Comparison of ENCODE assay signal across 1 cellular context in the genomic region with DNA sequence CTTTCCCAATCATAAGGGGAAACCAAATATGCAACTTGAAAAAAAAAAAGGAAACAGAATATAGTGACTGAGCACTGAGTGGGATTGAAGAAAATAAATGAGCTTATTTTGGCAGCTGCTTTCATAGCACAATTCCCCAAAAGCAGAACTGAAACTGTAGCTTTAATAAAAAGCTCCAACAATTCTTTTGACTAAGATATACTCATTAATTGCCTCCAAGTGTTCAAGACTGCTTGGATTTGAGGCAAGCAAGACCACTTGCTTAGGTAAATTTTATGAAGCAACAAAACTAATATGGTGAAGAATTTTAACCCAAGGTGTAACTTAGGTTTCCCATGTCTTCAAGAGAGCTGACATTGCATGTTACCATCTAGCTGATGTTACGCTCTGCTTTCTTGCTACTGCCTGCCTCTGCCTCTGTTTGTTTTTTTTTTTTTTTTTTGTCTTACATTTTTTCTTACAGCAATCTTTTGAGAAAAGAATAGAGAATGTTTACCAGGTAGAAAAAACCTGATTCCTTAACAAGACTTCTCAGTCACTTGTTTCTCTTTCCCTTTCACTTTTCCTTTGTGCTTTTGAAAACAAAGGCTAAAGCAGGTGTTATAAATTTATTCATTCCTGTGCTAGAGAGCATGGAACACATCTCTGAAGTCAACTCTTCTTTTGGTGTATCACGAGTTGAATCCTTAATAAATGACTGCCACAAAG.
TF ChIP-seq lines count a peak whose summit lies in the region.

No MANE protein-coding gene starts in this region.

TF ChIP-seq in GM12878, 131 proteins besides CTCF, POLR2A, EP300 and RAD21 (continued from another document and continues in another):
- TF ChIP-seq, protein P1, sequence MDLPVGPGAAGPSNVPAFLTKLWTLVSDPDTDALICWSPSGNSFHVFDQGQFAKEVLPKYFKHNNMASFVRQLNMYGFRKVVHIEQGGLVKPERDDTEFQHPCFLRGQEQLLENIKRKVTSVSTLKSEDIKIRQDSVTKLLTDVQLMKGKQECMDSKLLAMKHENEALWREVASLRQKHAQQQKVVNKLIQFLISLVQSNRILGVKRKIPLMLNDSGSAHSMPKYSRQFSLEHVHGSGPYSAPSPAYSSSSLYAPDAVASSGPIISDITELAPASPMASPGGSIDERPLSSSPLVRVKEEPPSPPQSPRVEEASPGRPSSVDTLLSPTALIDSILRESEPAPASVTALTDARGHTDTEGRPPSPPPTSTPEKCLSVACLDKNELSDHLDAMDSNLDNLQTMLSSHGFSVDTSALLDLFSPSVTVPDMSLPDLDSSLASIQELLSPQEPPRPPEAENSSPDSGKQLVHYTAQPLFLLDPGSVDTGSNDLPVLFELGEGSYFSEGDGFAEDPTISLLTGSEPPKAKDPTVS (IDR thresholded peaks at IDR 0.05; ENCODE audit: low read depth, low read length): no peak
- TF ChIP-seq PAX5 (IDR thresholded peaks at IDR 0.05; ENCODE audit: borderline replicate concordance, low read depth, low read length) (no peak), CHD2 (IDR thresholded peaks at IDR 0.05; ENCODE audit: borderline replicate concordance, low read depth, low read length) (no peak), ZNF207 (IDR thresholded peaks at IDR 0.05; ENCODE audit: borderline replicate concordance) (no peak), JUNB (IDR thresholded peaks at IDR 0.05) (peak; percentile 80), TARDBP (IDR thresholded peaks at IDR 0.05; ENCODE audit: borderline replicate concordance) (no peak), ZNF622 (IDR thresholded peaks at IDR 0.05) (no peak), YY1 (IDR thresholded peaks at IDR 0.05; ENCODE audit: low read depth, low read length) (no peak), NBN (IDR thresholded peaks at IDR 0.05) (peak; percentile 78), IKZF1 (conservative IDR thresholded peaks at IDR 0.05) (peak; percentile 91), NR2C2 (IDR thresholded peaks at IDR 0.05; ENCODE audit: borderline replicate concordance, control insufficient read depth, insufficient read length, low read depth) (no peak), BMI1 (IDR thresholded peaks at IDR 0.05; ENCODE audit: borderline replicate concordance) (peak; percentile 81), RELA (IDR thresholded peaks at IDR 0.05; ENCODE audit: borderline replicate concordance, partially characterized antibody) (peak; percentile 22), STAT1 (conservative IDR thresholded peaks at IDR 0.05) (no peak), KDM1A (IDR thresholded peaks at IDR 0.05; ENCODE audit: borderline replicate concordance) (no peak), EED (IDR thresholded peaks at IDR 0.05; ENCODE audit: low read depth) (peak; percentile 11; the same call in 1 of the 2 replicates), CBX3 (IDR thresholded peaks at IDR 0.05; ENCODE audit: borderline replicate concordance, low read depth) (no peak), NR2F1 (conservative IDR thresholded peaks at IDR 0.05) (no peak), HDGF (IDR thresholded peaks at IDR 0.05) (no peak), MYB (IDR thresholded peaks at IDR 0.05; ENCODE audit: borderline replicate concordance, low read depth, low read length) (no peak), RAD51 (IDR thresholded peaks at IDR 0.05) (no peak), ZZZ3 (IDR thresholded peaks at IDR 0.05; ENCODE audit: control insufficient read depth, insufficient read length, low read depth) (no peak), POU2F2 (IDR thresholded peaks at IDR 0.05; ENCODE audit: borderline replicate concordance, low read depth, low read length) (0 out of 3 replicates have a peak, but pooled peaks have one; percentile 21), PAX8 (IDR thresholded peaks at IDR 0.05) (no peak), YBX1 (IDR thresholded peaks at IDR 0.05) (no peak), MYC (IDR thresholded peaks at IDR 0.05; ENCODE audit: insufficient read depth, insufficient read length, insufficient replicate concordance, low read length, severe bottlenecking) (no peak), EZH2 (IDR thresholded peaks at IDR 0.05; ENCODE audit: borderline replicate concordance, control insufficient read depth, low read depth, low read length) (no peak), ZNF24 (IDR thresholded peaks at IDR 0.05) (peak; percentile 23; the same call in 1 of the 2 replicates), BCL11A (IDR thresholded peaks at IDR 0.05; ENCODE audit: low read depth, low read length) (peak; percentile 96)
- TF ChIP-seq, protein P2, sequence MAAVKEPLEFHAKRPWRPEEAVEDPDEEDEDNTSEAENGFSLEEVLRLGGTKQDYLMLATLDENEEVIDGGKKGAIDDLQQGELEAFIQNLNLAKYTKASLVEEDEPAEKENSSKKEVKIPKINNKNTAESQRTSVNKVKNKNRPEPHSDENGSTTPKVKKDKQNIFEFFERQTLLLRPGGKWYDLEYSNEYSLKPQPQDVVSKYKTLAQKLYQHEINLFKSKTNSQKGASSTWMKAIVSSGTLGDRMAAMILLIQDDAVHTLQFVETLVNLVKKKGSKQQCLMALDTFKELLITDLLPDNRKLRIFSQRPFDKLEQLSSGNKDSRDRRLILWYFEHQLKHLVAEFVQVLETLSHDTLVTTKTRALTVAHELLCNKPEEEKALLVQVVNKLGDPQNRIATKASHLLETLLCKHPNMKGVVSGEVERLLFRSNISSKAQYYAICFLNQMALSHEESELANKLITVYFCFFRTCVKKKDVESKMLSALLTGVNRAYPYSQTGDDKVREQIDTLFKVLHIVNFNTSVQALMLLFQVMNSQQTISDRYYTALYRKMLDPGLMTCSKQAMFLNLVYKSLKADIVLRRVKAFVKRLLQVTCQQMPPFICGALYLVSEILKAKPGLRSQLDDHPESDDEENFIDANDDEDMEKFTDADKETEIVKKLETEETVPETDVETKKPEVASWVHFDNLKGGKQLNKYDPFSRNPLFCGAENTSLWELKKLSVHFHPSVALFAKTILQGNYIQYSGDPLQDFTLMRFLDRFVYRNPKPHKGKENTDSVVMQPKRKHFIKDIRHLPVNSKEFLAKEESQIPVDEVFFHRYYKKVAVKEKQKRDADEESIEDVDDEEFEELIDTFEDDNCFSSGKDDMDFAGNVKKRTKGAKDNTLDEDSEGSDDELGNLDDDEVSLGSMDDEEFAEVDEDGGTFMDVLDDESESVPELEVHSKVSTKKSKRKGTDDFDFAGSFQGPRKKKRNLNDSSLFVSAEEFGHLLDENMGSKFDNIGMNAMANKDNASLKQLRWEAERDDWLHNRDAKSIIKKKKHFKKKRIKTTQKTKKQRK (IDR thresholded peaks at IDR 0.05; ENCODE audit: low read depth, low read length): no peak
- TF ChIP-seq, protein P3, sequence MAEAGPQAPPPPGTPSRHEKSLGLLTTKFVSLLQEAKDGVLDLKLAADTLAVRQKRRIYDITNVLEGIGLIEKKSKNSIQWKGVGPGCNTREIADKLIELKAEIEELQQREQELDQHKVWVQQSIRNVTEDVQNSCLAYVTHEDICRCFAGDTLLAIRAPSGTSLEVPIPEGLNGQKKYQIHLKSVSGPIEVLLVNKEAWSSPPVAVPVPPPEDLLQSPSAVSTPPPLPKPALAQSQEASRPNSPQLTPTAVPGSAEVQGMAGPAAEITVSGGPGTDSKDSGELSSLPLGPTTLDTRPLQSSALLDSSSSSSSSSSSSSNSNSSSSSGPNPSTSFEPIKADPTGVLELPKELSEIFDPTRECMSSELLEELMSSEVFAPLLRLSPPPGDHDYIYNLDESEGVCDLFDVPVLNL (IDR thresholded peaks at IDR 0.05; ENCODE audit: low read depth, low read length): no peak
- TF ChIP-seq, protein P4, sequence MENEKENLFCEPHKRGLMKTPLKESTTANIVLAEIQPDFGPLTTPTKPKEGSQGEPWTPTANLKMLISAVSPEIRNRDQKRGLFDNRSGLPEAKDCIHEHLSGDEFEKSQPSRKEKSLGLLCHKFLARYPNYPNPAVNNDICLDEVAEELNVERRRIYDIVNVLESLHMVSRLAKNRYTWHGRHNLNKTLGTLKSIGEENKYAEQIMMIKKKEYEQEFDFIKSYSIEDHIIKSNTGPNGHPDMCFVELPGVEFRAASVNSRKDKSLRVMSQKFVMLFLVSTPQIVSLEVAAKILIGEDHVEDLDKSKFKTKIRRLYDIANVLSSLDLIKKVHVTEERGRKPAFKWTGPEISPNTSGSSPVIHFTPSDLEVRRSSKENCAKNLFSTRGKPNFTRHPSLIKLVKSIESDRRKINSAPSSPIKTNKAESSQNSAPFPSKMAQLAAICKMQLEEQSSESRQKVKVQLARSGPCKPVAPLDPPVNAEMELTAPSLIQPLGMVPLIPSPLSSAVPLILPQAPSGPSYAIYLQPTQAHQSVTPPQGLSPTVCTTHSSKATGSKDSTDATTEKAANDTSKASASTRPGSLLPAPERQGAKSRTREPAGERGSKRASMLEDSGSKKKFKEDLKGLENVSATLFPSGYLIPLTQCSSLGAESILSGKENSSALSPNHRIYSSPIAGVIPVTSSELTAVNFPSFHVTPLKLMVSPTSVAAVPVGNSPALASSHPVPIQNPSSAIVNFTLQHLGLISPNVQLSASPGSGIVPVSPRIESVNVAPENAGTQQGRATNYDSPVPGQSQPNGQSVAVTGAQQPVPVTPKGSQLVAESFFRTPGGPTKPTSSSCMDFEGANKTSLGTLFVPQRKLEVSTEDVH (IDR thresholded peaks at IDR 0.05; ENCODE audit: low read depth, partially characterized antibody): no peak
- TF ChIP-seq, protein P5, sequence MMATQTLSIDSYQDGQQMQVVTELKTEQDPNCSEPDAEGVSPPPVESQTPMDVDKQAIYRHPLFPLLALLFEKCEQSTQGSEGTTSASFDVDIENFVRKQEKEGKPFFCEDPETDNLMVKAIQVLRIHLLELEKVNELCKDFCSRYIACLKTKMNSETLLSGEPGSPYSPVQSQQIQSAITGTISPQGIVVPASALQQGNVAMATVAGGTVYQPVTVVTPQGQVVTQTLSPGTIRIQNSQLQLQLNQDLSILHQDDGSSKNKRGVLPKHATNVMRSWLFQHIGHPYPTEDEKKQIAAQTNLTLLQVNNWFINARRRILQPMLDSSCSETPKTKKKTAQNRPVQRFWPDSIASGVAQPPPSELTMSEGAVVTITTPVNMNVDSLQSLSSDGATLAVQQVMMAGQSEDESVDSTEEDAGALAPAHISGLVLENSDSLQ (IDR thresholded peaks at IDR 0.05): no peak
- TF ChIP-seq, protein P6, sequence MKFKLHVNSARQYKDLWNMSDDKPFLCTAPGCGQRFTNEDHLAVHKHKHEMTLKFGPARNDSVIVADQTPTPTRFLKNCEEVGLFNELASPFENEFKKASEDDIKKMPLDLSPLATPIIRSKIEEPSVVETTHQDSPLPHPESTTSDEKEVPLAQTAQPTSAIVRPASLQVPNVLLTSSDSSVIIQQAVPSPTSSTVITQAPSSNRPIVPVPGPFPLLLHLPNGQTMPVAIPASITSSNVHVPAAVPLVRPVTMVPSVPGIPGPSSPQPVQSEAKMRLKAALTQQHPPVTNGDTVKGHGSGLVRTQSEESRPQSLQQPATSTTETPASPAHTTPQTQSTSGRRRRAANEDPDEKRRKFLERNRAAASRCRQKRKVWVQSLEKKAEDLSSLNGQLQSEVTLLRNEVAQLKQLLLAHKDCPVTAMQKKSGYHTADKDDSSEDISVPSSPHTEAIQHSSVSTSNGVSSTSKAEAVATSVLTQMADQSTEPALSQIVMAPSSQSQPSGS (IDR thresholded peaks at IDR 0.05; ENCODE audit: low read length): peak; percentile 91
- TF ChIP-seq, protein P7, sequence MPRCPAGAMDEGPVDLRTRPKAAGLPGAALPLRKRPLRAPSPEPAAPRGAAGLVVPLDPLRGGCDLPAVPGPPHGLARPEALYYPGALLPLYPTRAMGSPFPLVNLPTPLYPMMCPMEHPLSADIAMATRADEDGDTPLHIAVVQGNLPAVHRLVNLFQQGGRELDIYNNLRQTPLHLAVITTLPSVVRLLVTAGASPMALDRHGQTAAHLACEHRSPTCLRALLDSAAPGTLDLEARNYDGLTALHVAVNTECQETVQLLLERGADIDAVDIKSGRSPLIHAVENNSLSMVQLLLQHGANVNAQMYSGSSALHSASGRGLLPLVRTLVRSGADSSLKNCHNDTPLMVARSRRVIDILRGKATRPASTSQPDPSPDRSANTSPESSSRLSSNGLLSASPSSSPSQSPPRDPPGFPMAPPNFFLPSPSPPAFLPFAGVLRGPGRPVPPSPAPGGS (IDR thresholded peaks at IDR 0.05; ENCODE audit: borderline replicate concordance, insufficient read depth, low read depth, low read length, poor library complexity, severe bottlenecking): peak; percentile 44
- TF ChIP-seq, protein P8, sequence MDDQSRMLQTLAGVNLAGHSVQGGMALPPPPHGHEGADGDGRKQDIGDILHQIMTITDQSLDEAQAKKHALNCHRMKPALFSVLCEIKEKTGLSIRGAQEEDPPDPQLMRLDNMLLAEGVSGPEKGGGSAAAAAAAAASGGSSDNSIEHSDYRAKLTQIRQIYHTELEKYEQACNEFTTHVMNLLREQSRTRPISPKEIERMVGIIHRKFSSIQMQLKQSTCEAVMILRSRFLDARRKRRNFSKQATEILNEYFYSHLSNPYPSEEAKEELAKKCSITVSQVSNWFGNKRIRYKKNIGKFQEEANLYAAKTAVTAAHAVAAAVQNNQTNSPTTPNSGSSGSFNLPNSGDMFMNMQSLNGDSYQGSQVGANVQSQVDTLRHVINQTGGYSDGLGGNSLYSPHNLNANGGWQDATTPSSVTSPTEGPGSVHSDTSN (IDR thresholded peaks at IDR 0.05; ENCODE audit: insufficient replicate concordance, low read depth, low read length): no peak
- TF ChIP-seq, protein P9, sequence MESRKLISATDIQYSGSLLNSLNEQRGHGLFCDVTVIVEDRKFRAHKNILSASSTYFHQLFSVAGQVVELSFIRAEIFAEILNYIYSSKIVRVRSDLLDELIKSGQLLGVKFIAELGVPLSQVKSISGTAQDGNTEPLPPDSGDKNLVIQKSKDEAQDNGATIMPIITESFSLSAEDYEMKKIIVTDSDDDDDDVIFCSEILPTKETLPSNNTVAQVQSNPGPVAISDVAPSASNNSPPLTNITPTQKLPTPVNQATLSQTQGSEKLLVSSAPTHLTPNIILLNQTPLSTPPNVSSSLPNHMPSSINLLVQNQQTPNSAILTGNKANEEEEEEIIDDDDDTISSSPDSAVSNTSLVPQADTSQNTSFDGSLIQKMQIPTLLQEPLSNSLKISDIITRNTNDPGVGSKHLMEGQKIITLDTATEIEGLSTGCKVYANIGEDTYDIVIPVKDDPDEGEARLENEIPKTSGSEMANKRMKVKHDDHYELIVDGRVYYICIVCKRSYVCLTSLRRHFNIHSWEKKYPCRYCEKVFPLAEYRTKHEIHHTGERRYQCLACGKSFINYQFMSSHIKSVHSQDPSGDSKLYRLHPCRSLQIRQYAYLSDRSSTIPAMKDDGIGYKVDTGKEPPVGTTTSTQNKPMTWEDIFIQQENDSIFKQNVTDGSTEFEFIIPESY (IDR thresholded peaks at IDR 0.05): no peak
- TF ChIP-seq, protein P10, sequence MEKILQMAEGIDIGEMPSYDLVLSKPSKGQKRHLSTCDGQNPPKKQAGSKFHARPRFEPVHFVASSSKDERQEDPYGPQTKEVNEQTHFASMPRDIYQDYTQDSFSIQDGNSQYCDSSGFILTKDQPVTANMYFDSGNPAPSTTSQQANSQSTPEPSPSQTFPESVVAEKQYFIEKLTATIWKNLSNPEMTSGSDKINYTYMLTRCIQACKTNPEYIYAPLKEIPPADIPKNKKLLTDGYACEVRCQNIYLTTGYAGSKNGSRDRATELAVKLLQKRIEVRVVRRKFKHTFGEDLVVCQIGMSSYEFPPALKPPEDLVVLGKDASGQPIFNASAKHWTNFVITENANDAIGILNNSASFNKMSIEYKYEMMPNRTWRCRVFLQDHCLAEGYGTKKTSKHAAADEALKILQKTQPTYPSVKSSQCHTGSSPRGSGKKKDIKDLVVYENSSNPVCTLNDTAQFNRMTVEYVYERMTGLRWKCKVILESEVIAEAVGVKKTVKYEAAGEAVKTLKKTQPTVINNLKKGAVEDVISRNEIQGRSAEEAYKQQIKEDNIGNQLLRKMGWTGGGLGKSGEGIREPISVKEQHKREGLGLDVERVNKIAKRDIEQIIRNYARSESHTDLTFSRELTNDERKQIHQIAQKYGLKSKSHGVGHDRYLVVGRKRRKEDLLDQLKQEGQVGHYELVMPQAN (conservative IDR thresholded peaks at IDR 0.05): no peak
- TF ChIP-seq, protein P11, sequence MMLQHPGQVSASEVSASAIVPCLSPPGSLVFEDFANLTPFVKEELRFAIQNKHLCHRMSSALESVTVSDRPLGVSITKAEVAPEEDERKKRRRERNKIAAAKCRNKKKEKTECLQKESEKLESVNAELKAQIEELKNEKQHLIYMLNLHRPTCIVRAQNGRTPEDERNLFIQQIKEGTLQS (IDR thresholded peaks at IDR 0.05; ENCODE audit: borderline replicate concordance, extremely low read depth, low read depth, low read length): no peak
